8 cellular contexts compared by ENCODE assay signal in genomic region chr22:38314140-38314991, GRCh38. TPM values are rescaled to one million over a fixed set of nuclear protein-coding genes. Genes with fewer than 3 reads are reported as not detected.
DNase-seq lines count a peak whose midpoint lies in the region; ATAC-seq and TF ChIP-seq lines count a peak whose summit lies in the region.

No MANE protein-coding gene starts in this region.

- H3K4me3 ChIP-seq in cardiac fibroblast (replicated peaks in 1 of 2; ENCODE audit: low read depth in 2 of 2, low read length in 2 of 2), result peak overlapping the region; percentile 66 to 82
- peak overlapping the region; percentile 4 for H3K4me3 ChIP-seq in mucosa of stomach (ENCODE audit: low read length)

- DNase-seq in HFFc6, result no peak
- peak; percentile 50 to 56 for DNase-seq in cardiac fibroblast (ENCODE audit: low read depth in 2 of 2)
- DNase-seq in NCI-H1436 treated with DMSO at 0.1 percent for 48 hours (lab: John Stamatoyannopoulos, UW), result no peak
- DNase-seq in DMS79 treated with DMSO at 0.1 percent for 48 hours (lab: John Stamatoyannopoulos, UW), result no peak
- DNase-seq in SHP77 treated with DMSO at 0.1 percent for 48 hours (lab: John Stamatoyannopoulos, UW), result no peak

- peaks cover 82% of the 10 kb centered on the region for H3K4me1 Mint-ChIP-seq in HFFc6 (ENCODE audit: low read depth)

- no peaks in the 10 kb centered on the region for H3K9me3 Mint-ChIP-seq in HFFc6

- no peaks in the 10 kb centered on the region for H3K27me3 ChIP-seq in mucosa of stomach (ENCODE audit: control insufficient read depth, insufficient read depth, low read length)

- no peaks in the 10 kb centered on the region for H3K36me3 ChIP-seq in mucosa of stomach (ENCODE audit: control insufficient read depth, insufficient read depth, low read length)

- H3K27ac ChIP-seq in 22Rv1, result peak overlapping the region; percentile 99

- TF ChIP-seq CTCF in 22Rv1 (IDR thresholded peaks at IDR 0.05) (no peak), HFFc6 (IDR thresholded peaks at IDR 0.05) (0 out of 2 replicates have a peak, but pooled peaks have one; percentile 24), cardiac fibroblast (IDR thresholded peaks at IDR 0.05; ENCODE audit: low read depth, low read length) (peak; percentile 1)

- no peak for ATAC-seq in GM21529 (IDR thresholded peaks at IDR 0.05; ENCODE audit: unreplicated experiment)

- peaks cover 71% of the 10 kb centered on the region for H3K4me1 ChIP-seq in mucosa of stomach (ENCODE audit: control insufficient read depth, insufficient read depth, low read length)

- H3K4me3 Mint-ChIP-seq in HFFc6, result peak overlapping the region; percentile 97

- H3K27ac Mint-ChIP-seq in HFFc6, result peak overlapping the region; percentile 97

- no peaks in the 10 kb centered on the region for H3K9me3 ChIP-seq in mucosa of stomach (ENCODE audit: control insufficient read depth, low read length)

- H3K9ac ChIP-seq in mucosa of stomach (ENCODE audit: low read length), result peak overlapping the region; percentile 95

- peaks cover 47% of the 10 kb centered on the region for H3K36me3 Mint-ChIP-seq in HFFc6 (ENCODE audit: low read depth)

- peaks cover 20% of the 10 kb centered on the region for H3K27me3 Mint-ChIP-seq in HFFc6 (ENCODE audit: insufficient read depth)

RNA-seq across cellular contexts. Expression of gene CSNK1E, which starts 2.9 kb away (rescaled TPM):
- 100 to 1,000 TPM; 166 to 184 (median 172) TPM for total RNA-seq in HFFc6 (2021; fragmentation: NEBNext Ultra II Directional; extraction: Animal tissue kit (Norgen Biotek cat#: 25700))

RNA-seq across cellular contexts. Expression of gene TMEM184B, which starts 41.6 kb away (rescaled TPM):
- total RNA-seq in HFFc6 (2021; fragmentation: NEBNext Ultra II Directional; extraction: Animal tissue kit (Norgen Biotek cat#: 25700)), result 100 to 1,000 TPM; 104 to 125 (median 111) TPM

Comparison
In these comparisons a context has a peak if more than half of its experiments do, and no peak if none do; other contexts are left out.
1. DNase-seq: peak in cardiac fibroblast (2 of 2); none in HFFc6 (single experiment), NCI-H1436 treated with DMSO at 0.1 percent for 48 hours (single experiment), DMS79 treated with DMSO at 0.1 percent for 48 hours (single experiment) and SHP77 treated with DMSO at 0.1 percent for 48 hours (single experiment).